1 cellular context compared by ENCODE assay signal in the genomic region with DNA sequence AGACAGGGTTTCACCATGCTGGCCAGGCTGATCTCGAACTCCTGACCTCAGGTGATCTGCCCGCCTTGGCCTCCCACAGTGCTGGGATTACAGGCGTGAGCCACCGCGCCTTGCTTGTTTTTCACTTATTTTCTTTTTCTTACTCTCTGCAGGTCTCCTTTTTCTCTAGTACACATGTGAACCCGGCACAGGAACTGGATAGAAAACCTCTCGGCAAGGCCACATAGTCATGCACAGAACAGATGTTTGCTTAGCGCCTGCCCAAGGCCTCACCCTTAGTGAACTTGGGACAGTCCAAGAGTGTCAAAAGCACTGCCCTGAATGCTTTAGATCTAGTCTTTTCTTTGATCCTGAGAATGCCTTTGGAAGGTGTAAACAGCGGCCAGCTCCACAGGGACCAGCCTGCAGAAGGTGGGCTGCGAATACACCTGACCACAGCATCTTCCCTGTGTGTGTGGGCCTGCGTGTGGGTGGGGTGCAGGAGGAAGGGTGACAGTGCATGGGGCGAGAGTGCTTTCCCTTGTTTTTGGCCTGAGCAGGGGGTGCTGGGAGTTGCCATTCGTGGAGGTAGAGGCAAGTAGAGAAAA.
A peak's percentile ranks its signal among the peaks of the same experiment; 100 is the strongest.
TF ChIP-seq lines count a peak whose summit lies in the region.

No MANE protein-coding gene starts in this region.

TF ChIP-seq in HepG2, 621 proteins besides CTCF, POLR2A, EP300 and RAD21 (continued from another document and continues in another):
- TF ChIP-seq, protein P1, sequence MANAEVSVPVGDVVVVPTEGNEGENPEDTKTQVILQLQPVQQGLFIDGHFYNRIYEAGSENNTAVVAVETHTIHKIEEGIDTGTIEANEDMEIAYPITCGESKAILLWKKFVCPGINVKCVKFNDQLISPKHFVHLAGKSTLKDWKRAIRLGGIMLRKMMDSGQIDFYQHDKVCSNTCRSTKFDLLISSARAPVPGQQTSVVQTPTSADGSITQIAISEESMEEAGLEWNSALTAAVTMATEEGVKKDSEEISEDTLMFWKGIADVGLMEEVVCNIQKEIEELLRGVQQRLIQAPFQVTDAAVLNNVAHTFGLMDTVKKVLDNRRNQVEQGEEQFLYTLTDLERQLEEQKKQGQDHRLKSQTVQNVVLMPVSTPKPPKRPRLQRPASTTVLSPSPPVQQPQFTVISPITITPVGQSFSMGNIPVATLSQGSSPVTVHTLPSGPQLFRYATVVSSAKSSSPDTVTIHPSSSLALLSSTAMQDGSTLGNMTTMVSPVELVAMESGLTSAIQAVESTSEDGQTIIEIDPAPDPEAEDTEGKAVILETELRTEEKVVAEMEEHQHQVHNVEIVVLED (CRISPR knock-in tag; IDR thresholded peaks at IDR 0.05; ENCODE audit: borderline replicate concordance) = peak; percentile 55; the same call in 1 of the 2 replicates
- TF ChIP-seq UBTF (CRISPR knock-in tag; IDR thresholded peaks at IDR 0.05) = peak; percentile 34; the same call in 1 of the 2 replicates
- TF ChIP-seq SAP130 (CRISPR knock-in tag; IDR thresholded peaks at IDR 0.05; ENCODE audit: low read depth) = peak; percentile 93
- no peak for TF ChIP-seq NKX3-1 (CRISPR knock-in tag; IDR thresholded peaks at IDR 0.05)
- TF ChIP-seq HDAC6 (IDR thresholded peaks at IDR 0.05; ENCODE audit: low read depth, low read length) = no peak
- TF ChIP-seq MTA3 (CRISPR knock-in tag; IDR thresholded peaks at IDR 0.05) = no peak
- TF ChIP-seq, protein P2, sequence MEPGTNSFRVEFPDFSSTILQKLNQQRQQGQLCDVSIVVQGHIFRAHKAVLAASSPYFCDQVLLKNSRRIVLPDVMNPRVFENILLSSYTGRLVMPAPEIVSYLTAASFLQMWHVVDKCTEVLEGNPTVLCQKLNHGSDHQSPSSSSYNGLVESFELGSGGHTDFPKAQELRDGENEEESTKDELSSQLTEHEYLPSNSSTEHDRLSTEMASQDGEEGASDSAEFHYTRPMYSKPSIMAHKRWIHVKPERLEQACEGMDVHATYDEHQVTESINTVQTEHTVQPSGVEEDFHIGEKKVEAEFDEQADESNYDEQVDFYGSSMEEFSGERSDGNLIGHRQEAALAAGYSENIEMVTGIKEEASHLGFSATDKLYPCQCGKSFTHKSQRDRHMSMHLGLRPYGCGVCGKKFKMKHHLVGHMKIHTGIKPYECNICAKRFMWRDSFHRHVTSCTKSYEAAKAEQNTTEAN (CRISPR knock-in tag; conservative IDR thresholded peaks at IDR 0.05) = peak; percentile 86
- no peak for TF ChIP-seq BRCA1 (CRISPR knock-in tag; IDR thresholded peaks at IDR 0.05)
- TF ChIP-seq SOX13 (IDR thresholded peaks at IDR 0.05) = no peak
- peak in 1 of 2 experiments; percentile 90; a peak in 2 of 4 replicates for TF ChIP-seq SOX13 (CRISPR knock-in tag; conservative IDR thresholded peaks at IDR 0.05 in 1 of 2, IDR thresholded peaks at IDR 0.05 in 1 of 2)
- TF ChIP-seq, protein P3, sequence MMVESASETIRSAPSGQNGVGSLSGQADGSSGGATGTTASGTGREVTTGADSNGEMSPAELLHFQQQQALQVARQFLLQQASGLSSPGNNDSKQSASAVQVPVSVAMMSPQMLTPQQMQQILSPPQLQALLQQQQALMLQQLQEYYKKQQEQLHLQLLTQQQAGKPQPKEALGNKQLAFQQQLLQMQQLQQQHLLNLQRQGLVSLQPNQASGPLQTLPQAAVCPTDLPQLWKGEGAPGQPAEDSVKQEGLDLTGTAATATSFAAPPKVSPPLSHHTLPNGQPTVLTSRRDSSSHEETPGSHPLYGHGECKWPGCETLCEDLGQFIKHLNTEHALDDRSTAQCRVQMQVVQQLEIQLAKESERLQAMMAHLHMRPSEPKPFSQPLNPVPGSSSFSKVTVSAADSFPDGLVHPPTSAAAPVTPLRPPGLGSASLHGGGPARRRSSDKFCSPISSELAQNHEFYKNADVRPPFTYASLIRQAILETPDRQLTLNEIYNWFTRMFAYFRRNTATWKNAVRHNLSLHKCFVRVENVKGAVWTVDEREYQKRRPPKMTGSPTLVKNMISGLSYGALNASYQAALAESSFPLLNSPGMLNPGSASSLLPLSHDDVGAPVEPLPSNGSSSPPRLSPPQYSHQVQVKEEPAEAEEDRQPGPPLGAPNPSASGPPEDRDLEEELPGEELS (CRISPR knock-in tag; IDR thresholded peaks at IDR 0.05) = peak; percentile 97
- no peak for TF ChIP-seq ZNF224 (CRISPR knock-in tag; IDR thresholded peaks at IDR 0.05)
- TF ChIP-seq, protein P4, sequence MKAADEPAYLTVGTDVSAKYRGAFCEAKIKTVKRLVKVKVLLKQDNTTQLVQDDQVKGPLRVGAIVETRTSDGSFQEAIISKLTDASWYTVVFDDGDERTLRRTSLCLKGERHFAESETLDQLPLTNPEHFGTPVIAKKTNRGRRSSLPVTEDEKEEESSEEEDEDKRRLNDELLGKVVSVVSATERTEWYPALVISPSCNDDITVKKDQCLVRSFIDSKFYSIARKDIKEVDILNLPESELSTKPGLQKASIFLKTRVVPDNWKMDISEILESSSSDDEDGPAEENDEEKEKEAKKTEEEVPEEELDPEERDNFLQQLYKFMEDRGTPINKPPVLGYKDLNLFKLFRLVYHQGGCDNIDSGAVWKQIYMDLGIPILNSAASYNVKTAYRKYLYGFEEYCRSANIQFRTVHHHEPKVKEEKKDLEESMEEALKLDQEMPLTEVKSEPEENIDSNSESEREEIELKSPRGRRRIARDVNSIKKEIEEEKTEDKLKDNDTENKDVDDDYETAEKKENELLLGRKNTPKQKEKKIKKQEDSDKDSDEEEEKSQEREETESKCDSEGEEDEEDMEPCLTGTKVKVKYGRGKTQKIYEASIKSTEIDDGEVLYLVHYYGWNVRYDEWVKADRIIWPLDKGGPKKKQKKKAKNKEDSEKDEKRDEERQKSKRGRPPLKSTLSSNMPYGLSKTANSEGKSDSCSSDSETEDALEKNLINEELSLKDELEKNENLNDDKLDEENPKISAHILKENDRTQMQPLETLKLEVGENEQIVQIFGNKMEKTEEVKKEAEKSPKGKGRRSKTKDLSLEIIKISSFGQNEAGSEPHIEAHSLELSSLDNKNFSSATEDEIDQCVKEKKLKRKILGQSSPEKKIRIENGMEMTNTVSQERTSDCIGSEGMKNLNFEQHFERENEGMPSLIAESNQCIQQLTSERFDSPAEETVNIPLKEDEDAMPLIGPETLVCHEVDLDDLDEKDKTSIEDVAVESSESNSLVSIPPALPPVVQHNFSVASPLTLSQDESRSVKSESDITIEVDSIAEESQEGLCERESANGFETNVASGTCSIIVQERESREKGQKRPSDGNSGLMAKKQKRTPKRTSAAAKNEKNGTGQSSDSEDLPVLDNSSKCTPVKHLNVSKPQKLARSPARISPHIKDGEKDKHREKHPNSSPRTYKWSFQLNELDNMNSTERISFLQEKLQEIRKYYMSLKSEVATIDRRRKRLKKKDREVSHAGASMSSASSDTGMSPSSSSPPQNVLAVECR (CRISPR knock-in tag; IDR thresholded peaks at IDR 0.05; ENCODE audit: borderline replicate concordance) = peak; percentile 58; the same call in 1 of the 2 replicates
- TF ChIP-seq, protein P5, sequence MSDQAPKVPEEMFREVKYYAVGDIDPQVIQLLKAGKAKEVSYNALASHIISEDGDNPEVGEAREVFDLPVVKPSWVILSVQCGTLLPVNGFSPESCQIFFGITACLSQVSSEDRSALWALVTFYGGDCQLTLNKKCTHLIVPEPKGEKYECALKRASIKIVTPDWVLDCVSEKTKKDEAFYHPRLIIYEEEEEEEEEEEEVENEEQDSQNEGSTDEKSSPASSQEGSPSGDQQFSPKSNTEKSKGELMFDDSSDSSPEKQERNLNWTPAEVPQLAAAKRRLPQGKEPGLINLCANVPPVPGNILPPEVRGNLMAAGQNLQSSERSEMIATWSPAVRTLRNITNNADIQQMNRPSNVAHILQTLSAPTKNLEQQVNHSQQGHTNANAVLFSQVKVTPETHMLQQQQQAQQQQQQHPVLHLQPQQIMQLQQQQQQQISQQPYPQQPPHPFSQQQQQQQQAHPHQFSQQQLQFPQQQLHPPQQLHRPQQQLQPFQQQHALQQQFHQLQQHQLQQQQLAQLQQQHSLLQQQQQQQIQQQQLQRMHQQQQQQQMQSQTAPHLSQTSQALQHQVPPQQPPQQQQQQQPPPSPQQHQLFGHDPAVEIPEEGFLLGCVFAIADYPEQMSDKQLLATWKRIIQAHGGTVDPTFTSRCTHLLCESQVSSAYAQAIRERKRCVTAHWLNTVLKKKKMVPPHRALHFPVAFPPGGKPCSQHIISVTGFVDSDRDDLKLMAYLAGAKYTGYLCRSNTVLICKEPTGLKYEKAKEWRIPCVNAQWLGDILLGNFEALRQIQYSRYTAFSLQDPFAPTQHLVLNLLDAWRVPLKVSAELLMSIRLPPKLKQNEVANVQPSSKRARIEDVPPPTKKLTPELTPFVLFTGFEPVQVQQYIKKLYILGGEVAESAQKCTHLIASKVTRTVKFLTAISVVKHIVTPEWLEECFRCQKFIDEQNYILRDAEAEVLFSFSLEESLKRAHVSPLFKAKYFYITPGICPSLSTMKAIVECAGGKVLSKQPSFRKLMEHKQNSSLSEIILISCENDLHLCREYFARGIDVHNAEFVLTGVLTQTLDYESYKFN (CRISPR knock-in tag; conservative IDR thresholded peaks at IDR 0.05) = peak; percentile 97
- TF ChIP-seq CREBL2 (CRISPR knock-in tag; IDR thresholded peaks at IDR 0.05; ENCODE audit: borderline replicate concordance) = no peak
- TF ChIP-seq CSRNP2 (CRISPR knock-in tag; conservative IDR thresholded peaks at IDR 0.05; ENCODE audit: low read depth) = no peak
- peak; percentile 96 for TF ChIP-seq SALL1 (CRISPR knock-in tag; IDR thresholded peaks at IDR 0.05)
- TF ChIP-seq SMARCC2 (IDR thresholded peaks at IDR 0.05) = 0 out of 2 replicates have a peak, but pooled peaks have one; percentile 60
- TF ChIP-seq THAP7 (CRISPR knock-in tag; IDR thresholded peaks at IDR 0.05) = no peak
- TF ChIP-seq XRCC5 (optimal IDR thresholded peaks at IDR 0.05; ENCODE audit: low read length) = no peak
- no peak for TF ChIP-seq ZFAT (CRISPR knock-in tag; conservative IDR thresholded peaks at IDR 0.05)
- TF ChIP-seq SP1 (IDR thresholded peaks at IDR 0.05) = no peak
- TF ChIP-seq SP1 (CRISPR knock-in tag; IDR thresholded peaks at IDR 0.05) = peak; percentile 36; the same call in 1 of the 2 replicates
- 0 out of 2 replicates have a peak, but pooled peaks have one; percentile 29 for TF ChIP-seq HMGXB3 (CRISPR knock-in tag; IDR thresholded peaks at IDR 0.05; ENCODE audit: borderline replicate concordance)
- peak; percentile 56; the same call in 1 of the 2 replicates for TF ChIP-seq ZNF501 (CRISPR knock-in tag; IDR thresholded peaks at IDR 0.05)
- TF ChIP-seq THYN1 (CRISPR knock-in tag; IDR thresholded peaks at IDR 0.05; ENCODE audit: borderline replicate concordance, low read depth) = no peak
- TF ChIP-seq ATM (IDR thresholded peaks at IDR 0.05; ENCODE audit: borderline replicate concordance) = no peak
- TF ChIP-seq NFATC3 (CRISPR knock-in tag; IDR thresholded peaks at IDR 0.05) = no peak
